ENCODE assay signal across 8 cellular contexts in genomic region chr15:72796515-72797337, GRCh38. TPM values are rescaled to one million over a fixed set of nuclear protein-coding genes. Genes with fewer than 3 reads are reported as not detected.
DNase-seq lines count a peak whose midpoint lies in the region; ATAC-seq and TF ChIP-seq lines count a peak whose summit lies in the region.

No MANE protein-coding gene starts in this region.

- H2BK120ac ChIP-seq in H9 (ENCODE audit: low read depth, low read length, poor library complexity, severe bottlenecking), result no peak overlapping the region

- H3K4me1 Mint-ChIP-seq in H9, result peaks cover 10 to 12% of the 10 kb centered on the region in 2 experiments
- peaks cover 7% of the 10 kb centered on the region for H3K4me1 Mint-ChIP-seq in osteocyte (ENCODE audit: unreplicated experiment)

- no peak overlapping the region for H2BK12ac ChIP-seq in H9 (ENCODE audit: insufficient read length, low read depth, low read length)

- CTCF ChIA-PET in PC-3 (lab: Charles Lee), result no interaction called here

- TF ChIP-seq CTCF in H9 (conservative IDR thresholded peaks at IDR 0.05), result peak; percentile 63
- TF ChIP-seq CTCF in PC-3 (conservative IDR thresholded peaks at IDR 0.05; ENCODE audit: low read depth, low read length), result peak; percentile 52; the same call in 1 of the 2 replicates
- peak; percentile 79 for TF ChIP-seq CTCF in osteocyte (IDR thresholded peaks at IDR 0.05)

- H3K27me3 Mint-ChIP-seq in H9 (ENCODE audit: low read depth) (peaks cover 16% of the 10 kb centered on the region), osteocyte (ENCODE audit: unreplicated experiment) (peaks cover 25% of the 10 kb centered on the region)

- intact Hi-C loops in PC-3 (cut with micrococcal nuclease) (loop anchor here (1.0 kb wide), 1 partner anchor 285 kb away; no protein-coding TSS in a partner anchor), head of caudate nucleus (cut with DNase I) (no loop called here)

- no peaks in the 10 kb centered on the region for H4K20me1 ChIP-seq in H9 (ENCODE audit: control insufficient read depth, insufficient read depth, insufficient read length)
- H4K20me1 ChIP-seq in PC-3 (ENCODE audit: low read length), result no peaks in the 10 kb centered on the region

- no peak overlapping the region for H3K4ac ChIP-seq in H9 (ENCODE audit: low read depth, low read length)

- H3K4me1 ChIP-seq in H9 (ENCODE audit: insufficient read depth, low read length), result no peaks in the 10 kb centered on the region
- 0 out of 2 replicates have a peak, but pooled peaks cover 3% of the 10 kb centered on the region for H3K4me1 ChIP-seq in PC-3 (ENCODE audit: insufficient read depth, low read length)

- no peak overlapping the region for H4K5ac ChIP-seq in H9 (ENCODE audit: insufficient read length, low read depth, low read length)

- H3K36me3 Mint-ChIP-seq in H9 (ENCODE audit: insufficient read depth in 1 of 3, low read depth in 3 of 3) (no peaks in the 10 kb centered on the region), osteocyte (ENCODE audit: unreplicated experiment) (no peaks in the 10 kb centered on the region)

- H3K4me3 ChIP-seq in PC-3 (ENCODE audit: low read length), result peak overlapping the region; percentile 67

- DNase-seq in D341Med (ENCODE audit: low spot score) (peak; percentile 96), H9 (peak; percentile 69), PC-3 (peak; percentile 19), head of caudate nucleus (peak in 36 of 42 donors; percentile 18 to 74 (median 50)), osteocyte (ENCODE audit: extremely low spot score, unreplicated experiment) (no peak), pons (ENCODE audit: low spot score) (no peak)
- peak; percentile 49 for DNase-seq in activated naive CD4-positive, alpha-beta T cell treated with anti-CD3 and anti-CD28 coated beads, Interleukin-2, amount 50 U/mL, for 16 hours

- POLR2A ChIA-PET in PC-3 (lab: Charles Lee; ENCODE audit: unreplicated experiment), result no interaction called here

- H3K18ac ChIP-seq in H9 (ENCODE audit: insufficient read length, low read depth, low read length), result no peak overlapping the region

- no CpG with 5 or more reads among the region's 72 CpGs for WGBS in H9 (ENCODE audit: extremely low coverage, insufficient read length, low lambda C conversion rate)

- no peak overlapping the region for H2AK5ac ChIP-seq in H9 (ENCODE audit: insufficient read length, low read length)

- H2BK20ac ChIP-seq in H9 (ENCODE audit: low read depth, low read length, poor library complexity, severe bottlenecking), result no peak overlapping the region

- H2BK5ac ChIP-seq in H9 (ENCODE audit: insufficient read length, low read length), result no peak overlapping the region

- H3K36me3 ChIP-seq in PC-3 (ENCODE audit: low read depth, low read length), result no peaks in the 10 kb centered on the region

- H3K9me3 Mint-ChIP-seq in H9, result no peaks in the 10 kb centered on the region
- H3K9me3 Mint-ChIP-seq in osteocyte (ENCODE audit: unreplicated experiment), result no peaks in the 10 kb centered on the region

- H3K27me3 ChIP-seq in H9 (ENCODE audit: insufficient read depth, low read length) (no peaks in the 10 kb centered on the region), PC-3 (ENCODE audit: low read length) (peaks cover 18% of the 10 kb centered on the region; the same call in 1 of the 2 replicates)

- H4K91ac ChIP-seq in H9 (ENCODE audit: insufficient read length, low read depth, low read length), result no peak overlapping the region

- no peak overlapping the region for H3K23ac ChIP-seq in H9 (ENCODE audit: insufficient read length, low read depth, low read length)

- ATAC-seq in PC-3, result peak; percentile 78
- ATAC-seq in HG02970 (IDR thresholded peaks at IDR 0.05; ENCODE audit: low FRiP score, unreplicated experiment), result no peak

- no peak overlapping the region for H4K8ac ChIP-seq in H9 (replicated peaks; ENCODE audit: insufficient read length, low read depth, low read length)

- H3K9me3 ChIP-seq in H9 (ENCODE audit: control insufficient read depth, low read depth, low read length) (no peaks in the 10 kb centered on the region), PC-3 (ENCODE audit: low read length) (no peaks in the 10 kb centered on the region)

- H3K27ac ChIP-seq in H9 (ENCODE audit: insufficient read length, low read depth, low read length) (no peak overlapping the region), PC-3 (ENCODE audit: low read length) (no peak overlapping the region)

- H3K23me2 ChIP-seq in H9 (ENCODE audit: insufficient read length, low read depth, low read length, poor library complexity, severe bottlenecking), result peaks cover 4% of the 10 kb centered on the region

- no peaks in the 10 kb centered on the region for H3F3A ChIP-seq in PC-3 (ENCODE audit: low read length, unreplicated experiment)

- peak overlapping the region; percentile 45; the same call in 1 of the 2 replicates for H3K14ac ChIP-seq in H9 (ENCODE audit: insufficient read depth, low read length)

- no TSS peak for BruUV-seq in PC-3 (replicated peaks; lab: Mats Ljungman, UMichigan)

- H3T11ph ChIP-seq in H9 (ENCODE audit: low read length), result no peak overlapping the region

- H2AFZ ChIP-seq in H9 (ENCODE audit: low read length) (no peak overlapping the region), PC-3 (ENCODE audit: low read length) (peak overlapping the region; percentile 86)

- H2BK15ac ChIP-seq in H9 (ENCODE audit: low read depth, low read length), result no peak overlapping the region

- no peaks in the 10 kb centered on the region for H3K79me1 ChIP-seq in H9 (ENCODE audit: insufficient read depth, low read depth, low read length, poor library complexity, severe bottlenecking)

- no peak overlapping the region for H3K27ac Mint-ChIP-seq in H9
- H3K27ac Mint-ChIP-seq in osteocyte (ENCODE audit: unreplicated experiment), result no peak overlapping the region

- H3K4me3 Mint-ChIP-seq in H9, result peak overlapping the region; percentile 72 to 87
- peak overlapping the region; percentile 73 for H3K4me3 Mint-ChIP-seq in osteocyte (ENCODE audit: unreplicated experiment)

- H3K9me2 ChIP-seq in PC-3 (replicated peaks; ENCODE audit: low read length), result no peaks in the 10 kb centered on the region

- peak overlapping the region; percentile 35 for H3K4me2 ChIP-seq in H9 (ENCODE audit: insufficient read depth, insufficient read length, low read length)
- peak overlapping the region; percentile 83 for H3K4me2 ChIP-seq in PC-3 (ENCODE audit: low read length)

- no peak overlapping the region for H3K56ac ChIP-seq in H9 (ENCODE audit: insufficient read length, low read depth, low read length)

- H3K9ac ChIP-seq in H9 (ENCODE audit: extremely low read depth, insufficient read length, low read length) (peak overlapping the region; percentile 60), PC-3 (ENCODE audit: low read length) (peak overlapping the region; percentile 15; the same call in 1 of the 2 replicates)

- H3K79me2 ChIP-seq in H9 (ENCODE audit: insufficient read depth, low read length) (no peaks in the 10 kb centered on the region), PC-3 (ENCODE audit: low read length) (no peaks in the 10 kb centered on the region)

RNA-seq across cellular contexts. Expression of gene ADPGK, which starts 13.2 kb away (rescaled TPM):
- total RNA-seq in H9 (2021), result 48.5 and 54.8 TPM in 2 replicates
- 50.0 and 52.9 TPM in 2 replicates for total RNA-seq in PC-3 (2014; rRNA removed)
- 45.6 and 51.8 TPM in 2 replicates for total RNA-seq in osteocyte

Comparison
In these comparisons a context has a peak if more than half of its experiments do, and no peak if none do; other contexts are left out.
1. DNase-seq: peak in D341Med (single experiment), H9 (single experiment), PC-3 (single experiment), activated naive CD4-positive, alpha-beta T cell treated with anti-CD3 and anti-CD28 coated beads, Interleukin-2, amount 50 U/mL, for 16 hours (single experiment) and head of caudate nucleus (36 of 42); none in osteocyte (single experiment) and pons (single experiment).
2. Peak in every context shown above with its lines, with median percentiles within 50 percentile points of each other: CTCF ChIP-seq.